Comparison of ENCODE assay signal across 18 cellular contexts in genomic region chr13:113309481-113309880, GRCh38. TPM values are rescaled to one million over a fixed set of nuclear protein-coding genes. Genes with fewer than 3 reads are reported as not detected.
A peak's percentile ranks its signal among the peaks of the same experiment; 100 is the strongest.
DNase-seq lines count a peak whose midpoint lies in the region; ATAC-seq and TF ChIP-seq lines count a peak whose summit lies in the region.
"Had no signal": no experiment of that assay in that cellular context is flagged by ENCODE, and none has a peak within 500 bp of the region (broad histone marks: within the 10 kb centered on the region; RNA-seq: fewer than 3 reads in every experiment).

No MANE protein-coding gene starts in this region.

- H4K20me1 ChIP-seq in OCI-LY7 (ENCODE audit: insufficient read depth, low read length), result no peaks in the 10 kb centered on the region

- no peak for TF ChIP-seq RAD21 in liver (IDR thresholded peaks at IDR 0.05)

- no peak for TF ChIP-seq CTCF in liver (IDR thresholded peaks at IDR 0.05; ENCODE audit: low read depth, low read length, missing input control)
- no peak for TF ChIP-seq CTCF in neural crest cell (conservative IDR thresholded peaks at IDR 0.05)
- TF ChIP-seq CTCF in OCI-LY7 (conservative IDR thresholded peaks at IDR 0.05; ENCODE audit: low read length), result no peak

- no peaks in the 10 kb centered on the region for H3K27me3 ChIP-seq in liver (ENCODE audit: control insufficient read depth in 4 of 4, insufficient read depth in 4 of 4, low read length in 3 of 4)

- DNase-seq in left kidney (ENCODE audit: low read depth, low spot score), result peak; percentile 57
- no peak for DNase-seq in neural crest cell (ENCODE audit: low read depth, low spot score)
- DNase-seq in OCI-LY7 (ENCODE audit: low spot score), result no peak
- DNase-seq in glomerular visceral epithelial cell (ENCODE audit: extremely low spot score), result no peak
- DNase-seq in NCI-H82 (lab: John Stamatoyannopoulos, UW), result no peak
- DNase-seq: C1 segment of cervical spinal cord; Calu3; CD4-positive, alpha-beta memory T cell; COR-L47; DMS53; DMS79 treated with DMSO at 0.1 percent for 48 hours; GF-D8; GM23248; H7; HCEC 1CT had no signal

- H3K4me3 ChIP-seq in liver (ENCODE audit: low read depth in 1 of 3, low read length in 3 of 3) (no peak overlapping the region), OCI-LY7 (ENCODE audit: low read depth, low read length, poor library complexity, severe bottlenecking) (no peak overlapping the region)
- H3K4me3 ChIP-seq: GM23248 had no signal

- peak overlapping the region; percentile 8 for H3K27ac Mint-ChIP-seq in neural crest cell (ENCODE audit: unreplicated experiment)
- H3K27ac Mint-ChIP-seq: CD4-positive, alpha-beta memory T cell had no signal

- H3K9ac ChIP-seq in liver (ENCODE audit: low read depth in 1 of 2, low read length in 2 of 2), result no peak overlapping the region
- H3K9ac ChIP-seq: GM23248 had no signal

- BruUV-seq in OCI-LY7 (replicated peaks; lab: Mats Ljungman, UMichigan), result no TSS peak

- H3K27ac ChIP-seq in liver (ENCODE audit: low read depth in 1 of 2, low read length in 2 of 2) (no peak overlapping the region), OCI-LY7 (ENCODE audit: low read depth, low read length, poor library complexity, severe bottlenecking) (no peak overlapping the region)
- H3K27ac ChIP-seq: GM23248 had no signal

- CTCF ChIA-PET in OCI-LY7 (lab: Charles Lee; ENCODE audit: unreplicated experiment), result no interaction called here

- ATAC-seq in GM19351 (IDR thresholded peaks at IDR 0.05; ENCODE audit: unreplicated experiment), result no peak

- POLR2A ChIA-PET in OCI-LY7 (lab: Charles Lee), result no interaction called here

- 60% methylated on average over 6 of the region's 6 CpGs for WGBS in liver

- H3K4me3 Mint-ChIP-seq in neural crest cell, result no peak overlapping the region
- H3K4me3 Mint-ChIP-seq: CD4-positive, alpha-beta memory T cell had no signal

- H2AFZ ChIP-seq in OCI-LY7 (ENCODE audit: low read length), result no peak overlapping the region
- H2AFZ ChIP-seq: GM23248 had no signal

- H3K4me2 ChIP-seq in OCI-LY7 (ENCODE audit: low read length), result no peak overlapping the region

- peaks cover 4 to 24% (median 16%) of the 10 kb centered on the region in 4 donors for H3K36me3 ChIP-seq in liver (ENCODE audit: control insufficient read depth in 4 of 4, insufficient read depth in 3 of 4, low read depth in 1 of 4, low read length in 3 of 4)
- H3K36me3 ChIP-seq in OCI-LY7 (ENCODE audit: insufficient read depth, low read length), result peaks cover 17% of the 10 kb centered on the region

- H3K4me1 Mint-ChIP-seq in neural crest cell, result no peaks in the 10 kb centered on the region

- H3K36me3 Mint-ChIP-seq in neural crest cell (ENCODE audit: low read depth), result peaks cover 7% of the 10 kb centered on the region

- H3K9me2 ChIP-seq in OCI-LY7 (ENCODE audit: insufficient read depth, low read length), result no peaks in the 10 kb centered on the region

- no peaks in the 10 kb centered on the region for H3K27me3 Mint-ChIP-seq in neural crest cell (ENCODE audit: low read depth)
- H3K27me3 Mint-ChIP-seq: CD4-positive, alpha-beta memory T cell had no signal

- no peaks in the 10 kb centered on the region for H3K9me3 ChIP-seq in liver (ENCODE audit: control insufficient read depth in 4 of 4, low read length in 3 of 4)
- no peaks in the 10 kb centered on the region for H3K9me3 ChIP-seq in OCI-LY7 (ENCODE audit: low read length)

- intact Hi-C loops in OCI-LY7 (cut with micrococcal nuclease; ENCODE audit: unreplicated experiment), result no loop called here

- H3K79me2 ChIP-seq in OCI-LY7 (ENCODE audit: insufficient read depth, low read depth, low read length), result no peaks in the 10 kb centered on the region

- no peaks in the 10 kb centered on the region for H3K9me3 Mint-ChIP-seq in neural crest cell
- H3K9me3 Mint-ChIP-seq: CD4-positive, alpha-beta memory T cell had no signal

- H3K4me1 ChIP-seq in liver (ENCODE audit: control insufficient read depth in 4 of 4, insufficient read depth in 4 of 4, low read length in 3 of 4) (peaks cover 0 to 6% (median 4%) of the 10 kb centered on the region in 4 donors), OCI-LY7 (ENCODE audit: insufficient read depth, low read length, poor library complexity, severe bottlenecking) (no peaks in the 10 kb centered on the region)

TF ChIP-seq in liver, 16 proteins besides CTCF, POLR2A, EP300 and RAD21:
- peak; percentile 63 for TF ChIP-seq NR2F2 (IDR thresholded peaks at IDR 0.05)
- no peak for TF ChIP-seq GABPA (IDR thresholded peaks at IDR 0.05 in 1 of 2, conservative IDR thresholded peaks at IDR 0.05 in 1 of 2)
- peak; percentile 61 to 71 for TF ChIP-seq HNF4A (conservative IDR thresholded peaks at IDR 0.05)
- TF ChIP-seq RXRA (IDR thresholded peaks at IDR 0.05), result peak; percentile 59 to 64
- TF ChIP-seq YY1 (IDR thresholded peaks at IDR 0.05), result no peak
- peak; percentile 32 for TF ChIP-seq SP1 (IDR thresholded peaks at IDR 0.05)
- TF ChIP-seq ZBTB33 (IDR thresholded peaks at IDR 0.05), result no peak
TF ChIP-seq in liver: peak in this region for 4.

RNA-seq across cellular contexts. Expression of gene LAMP1, which starts 12.4 kb away (rescaled TPM):
- total RNA-seq in liver, result 10 to 100 TPM; 60.0 to 65.8 TPM
- polyA plus RNA-seq in liver, result 100 to 1,000 TPM in 1 of 2 donors, 10 to 100 TPM in 1; 24.4 to 160 TPM
- total RNA-seq in neural crest cell, result 104 and 110 TPM in 2 replicates
- 9.3 and 12.2 TPM in 2 replicates for total RNA-seq in OCI-LY7 (2014; rRNA removed; shearing (Covaris generic))
- total RNA-seq in OCI-LY7 (2022), result 22.4 and 24.6 TPM in 2 replicates

RNA-seq across cellular contexts. Expression of gene GRTP1, which starts 54.4 kb away (rescaled TPM):
- total RNA-seq in liver, result 10 to 100 TPM; 11.1 to 33.0 TPM
- polyA plus RNA-seq in liver, result 10 to 100 TPM; 28.6 to 53.6 TPM
- 8.9 and 9.3 TPM in 2 replicates for total RNA-seq in neural crest cell
- 1.0 TPM in 2 replicates for total RNA-seq in OCI-LY7 (2014; rRNA removed; shearing (Covaris generic))
- total RNA-seq in OCI-LY7 (2022), result 0.89 and 1.1 TPM in 2 replicates
- total RNA-seq: A172, GM23248 had no signal
